In the genomic region with DNA sequence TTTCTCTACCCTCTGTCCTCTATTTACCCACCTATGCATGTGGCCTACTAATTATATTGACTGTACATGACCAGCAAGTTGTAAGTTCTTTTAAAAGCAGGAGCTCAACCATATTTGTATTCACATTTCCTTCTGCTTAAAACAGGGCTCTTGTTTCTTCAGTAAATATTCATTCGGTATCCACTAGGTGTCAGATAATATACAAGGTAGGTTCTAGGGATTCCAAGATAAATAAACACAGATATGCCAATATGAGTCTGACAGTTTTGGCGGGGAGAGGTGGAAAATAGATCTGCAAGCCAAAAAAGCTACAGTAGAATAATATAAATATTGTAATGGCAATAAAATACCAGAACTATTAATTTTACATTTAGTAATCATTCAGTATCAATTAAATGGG, we compare ENCODE assay signal across 9 cellular contexts. TPM values are rescaled to one million over a fixed set of nuclear protein-coding genes. Genes with fewer than 3 reads are reported as not detected.
DNase-seq lines count a peak whose midpoint lies in the region; ATAC-seq and TF ChIP-seq lines count a peak whose summit lies in the region.
"Had no signal": no experiment of that assay in that cellular context is flagged by ENCODE, and none has a peak within 500 bp of the region (broad histone marks: within the 10 kb centered on the region; RNA-seq: fewer than 3 reads in every experiment).

No MANE protein-coding gene starts in this region.

- H3K4me1 Mint-ChIP-seq in activated T-helper 17 cell treated with anti-CD3 and anti-CD28 coated beads, Interleukin-2, amount 50 U/mL, for 72 hours, result no peaks in the 10 kb centered on the region

- no peak overlapping the region for H2AFZ ChIP-seq in osteoblast (ENCODE audit: low read length)

- no peaks in the 10 kb centered on the region for H3K36me3 ChIP-seq in brain microvascular endothelial cell (replicated peaks)
- H3K36me3 ChIP-seq in osteoblast (ENCODE audit: insufficient read depth, low read length), result no peaks in the 10 kb centered on the region

- no peaks in the 10 kb centered on the region for H3K4me1 ChIP-seq in osteoblast (ENCODE audit: insufficient read depth, low read length)

- H3K9me3 Mint-ChIP-seq in activated T-helper 17 cell treated with anti-CD3 and anti-CD28 coated beads, Interleukin-2, amount 50 U/mL, for 72 hours, result no peaks in the 10 kb centered on the region

- in situ Hi-C loops in brain microvascular endothelial cell (cut with HindIII; ENCODE audit: low pct_ligation_motif_present, low sequenced_read_pairs), result no loop called here

- H3K79me2 ChIP-seq in osteoblast (ENCODE audit: insufficient read depth, low read length), result no peaks in the 10 kb centered on the region

- H3K27me3 Mint-ChIP-seq in activated T-helper 17 cell treated with anti-CD3 and anti-CD28 coated beads, Interleukin-2, amount 50 U/mL, for 72 hours, result no peaks in the 10 kb centered on the region

- no peak overlapping the region for H3K27ac ChIP-seq in brain microvascular endothelial cell
- no peak overlapping the region for H3K27ac ChIP-seq in osteoblast (ENCODE audit: low read depth, low read length)

- no peak for ATAC-seq in activated T-helper 17 cell treated with anti-CD3 and anti-CD28 coated beads, Interleukin-2, amount 50 U/mL, for 72 hours (replicated peaks)
- no peak for ATAC-seq in HG03175 (IDR thresholded peaks at IDR 0.05; ENCODE audit: unreplicated experiment)

- H3K4me2 ChIP-seq in osteoblast (ENCODE audit: insufficient read depth, low read length), result no peak overlapping the region

- DNase-seq in NCI-H1105 treated with DMSO at 0.1 percent for 48 hours (lab: John Stamatoyannopoulos, UW), result peak; percentile 33
- no peak for DNase-seq in NCI-H1105 (lab: John Stamatoyannopoulos, UW)
- DNase-seq in NCI-H2081 (lab: John Stamatoyannopoulos, UW), result peak; percentile 45 to 83
- DNase-seq in brain microvascular endothelial cell, result no peak
- no peak for DNase-seq in osteoblast (ENCODE audit: insufficient read length, low spot score, missing footprints)
- no peak for DNase-seq in C1 segment of cervical spinal cord (lab: John Stamatoyannopoulos, UW)
- DNase-seq: activated CD4-positive, alpha-beta T cell treated with anti-CD3 and anti-CD28 coated beads for 48 hours had no signal

- no peaks in the 10 kb centered on the region for H3K36me3 Mint-ChIP-seq in activated T-helper 17 cell treated with anti-CD3 and anti-CD28 coated beads, Interleukin-2, amount 50 U/mL, for 72 hours (ENCODE audit: low read depth)

- H3K4me3 ChIP-seq in brain microvascular endothelial cell (ENCODE audit: low read depth, low read length) (no peak overlapping the region), osteoblast (ENCODE audit: insufficient read depth, low read length) (no peak overlapping the region)

- TF ChIP-seq CTCF in brain microvascular endothelial cell (IDR thresholded peaks at IDR 0.05; ENCODE audit: low read depth, low read length, missing control alignments) (peak; percentile 2), osteoblast (IDR thresholded peaks at IDR 0.05; ENCODE audit: extremely low read depth, low read depth, low read length) (peak; percentile 13)

- H3K4me3 Mint-ChIP-seq in activated T-helper 17 cell treated with anti-CD3 and anti-CD28 coated beads, Interleukin-2, amount 50 U/mL, for 72 hours, result no peak overlapping the region

- H3K27me3 ChIP-seq in brain microvascular endothelial cell (replicated peaks), result no peaks in the 10 kb centered on the region
- H3K27me3 ChIP-seq in osteoblast (ENCODE audit: insufficient read depth, low read length), result no peaks in the 10 kb centered on the region

- peaks cover 3% of the 10 kb centered on the region for H4K20me1 ChIP-seq in osteoblast (ENCODE audit: insufficient read depth, low read length)

- no peak overlapping the region for H3K27ac Mint-ChIP-seq in activated T-helper 17 cell treated with anti-CD3 and anti-CD28 coated beads, Interleukin-2, amount 50 U/mL, for 72 hours

- H3K9me3 ChIP-seq in osteoblast (ENCODE audit: low read depth, low read length), result no peaks in the 10 kb centered on the region

RNA-seq across cellular contexts. Expression of gene RAB30, which starts 15.3 kb away (rescaled TPM):
- 21.0 and 27.4 TPM in 2 replicates for total RNA-seq in osteoblast
- 1 to 10 TPM; 7.0 to 8.7 TPM for total RNA-seq in activated T-helper 17 cell treated with anti-CD3 and anti-CD28 coated beads, Interleukin-2, amount 50 U/mL, for 72 hours

Comparison
In these comparisons a context has a peak if more than half of its experiments do, and no peak if none do; other contexts are left out.
1. DNase-seq: peak in NCI-H1105 treated with DMSO at 0.1 percent for 48 hours (single experiment) and NCI-H2081 (2 of 2); none in NCI-H1105 (single experiment), brain microvascular endothelial cell (single experiment), osteoblast (single experiment) and C1 segment of cervical spinal cord (0 of 14).